Comparison of ENCODE assay signal across 12 cellular contexts in genomic region chr14:51844482-51844881, GRCh38. TPM values are rescaled to one million over a fixed set of nuclear protein-coding genes. Genes with fewer than 3 reads are reported as not detected.
DNase-seq lines count a peak whose midpoint lies in the region; ATAC-seq, FAIRE-seq and TF ChIP-seq lines count a peak whose summit lies in the region.
"Had no signal": no experiment of that assay in that cellular context is flagged by ENCODE, and none has a peak within 500 bp of the region (broad histone marks: within the 10 kb centered on the region; RNA-seq: fewer than 3 reads in every experiment).

No MANE protein-coding gene starts in this region.

- H3K4me1 ChIP-seq in kidney (ENCODE audit: control insufficient read depth in 1 of 2, insufficient read depth in 1 of 2, low read depth in 1 of 2, low read length in 2 of 2) = peaks cover 0 to 2% of the 10 kb centered on the region in 2 donors
- H3K4me1 ChIP-seq: uterus had no signal

- H3K27ac Mint-ChIP-seq in activated naive CD8-positive, alpha-beta T cell treated with anti-CD3 and anti-CD28 coated beads for 36 hours = peak overlapping the region; percentile 16

- H3K4me3 ChIP-seq in kidney (ENCODE audit: low read length in 2 of 2) = no peak overlapping the region
- H3K4me3 ChIP-seq: uterus had no signal

- peaks cover 25% of the 10 kb centered on the region for H3K36me3 Mint-ChIP-seq in activated naive CD8-positive, alpha-beta T cell treated with anti-CD3 and anti-CD28 coated beads for 36 hours

- H3K4me1 Mint-ChIP-seq in activated naive CD8-positive, alpha-beta T cell treated with anti-CD3 and anti-CD28 coated beads for 36 hours = peaks cover 41% of the 10 kb centered on the region

- TF ChIP-seq CTCF in kidney (IDR thresholded peaks at IDR 0.05; ENCODE audit: borderline replicate concordance, extremely low read depth, insufficient read depth) = no peak

- no peak overlapping the region for H3K9ac ChIP-seq in kidney (ENCODE audit: low read length in 2 of 2)

- no peak overlapping the region for H3K4me3 Mint-ChIP-seq in activated naive CD8-positive, alpha-beta T cell treated with anti-CD3 and anti-CD28 coated beads for 36 hours

- H3K9me3 ChIP-seq in kidney (ENCODE audit: control insufficient read depth in 1 of 2, low read length in 2 of 2) = no peaks in the 10 kb centered on the region
- H3K9me3 ChIP-seq: uterus had no signal

- FAIRE-seq in GM12891 (lab: Jason Lieb, UNC) = peak; percentile 77
- no peak for FAIRE-seq in kidney (lab: Jason Lieb, UNC)

- no peak for DNase-seq in GM12891 (ENCODE audit: insufficient read length, low spot score)
- no peak for DNase-seq in activated naive CD8-positive, alpha-beta T cell treated with anti-CD3 and anti-CD28 coated beads for 36 hours
- no peak for DNase-seq in NCI-H146 (lab: John Stamatoyannopoulos, UW)
- no peak for DNase-seq in kidney
- DNase-seq in HT-29 (ENCODE audit: low spot score) = no peak
- DNase-seq: cortex of kidney, DMS79, KBM-7, uterus had no signal

- TF ChIP-seq POLR2A in GM12891 (IDR thresholded peaks at IDR 0.05; ENCODE audit: low read depth, low read length) = no peak

- intact Hi-C loops in kidney (cut with DNase I) = no loop called here

- H3K9me3 Mint-ChIP-seq in activated naive CD8-positive, alpha-beta T cell treated with anti-CD3 and anti-CD28 coated beads for 36 hours = peaks cover 11% of the 10 kb centered on the region

- H3K27ac ChIP-seq in kidney (ENCODE audit: low read depth in 2 of 2, low read length in 2 of 2) = no peak overlapping the region
- H3K27ac ChIP-seq: uterus had no signal

- H3K27me3 Mint-ChIP-seq in activated naive CD8-positive, alpha-beta T cell treated with anti-CD3 and anti-CD28 coated beads for 36 hours = peaks cover 3% of the 10 kb centered on the region

- no peaks in the 10 kb centered on the region for H3K36me3 ChIP-seq in kidney (ENCODE audit: control insufficient read depth in 1 of 2, insufficient read depth in 2 of 2, low read length in 2 of 2)
- H3K36me3 ChIP-seq: uterus had no signal

- ATAC-seq in GM21390 (IDR thresholded peaks at IDR 0.05; ENCODE audit: unreplicated experiment) = peak; percentile 43
- peak; percentile 41 for ATAC-seq in HG03354 (IDR thresholded peaks at IDR 0.05; ENCODE audit: poor library complexity, severe bottlenecking, unreplicated experiment)
- ATAC-seq in GM19452 (IDR thresholded peaks at IDR 0.05; ENCODE audit: unreplicated experiment) = no peak

TF ChIP-seq in GM12891, 5 proteins besides CTCF, POLR2A, EP300 and RAD21:
- TF ChIP-seq TAF1 (IDR thresholded peaks at IDR 0.05; ENCODE audit: low read depth, low read length) (no peak), SPI1 (IDR thresholded peaks at IDR 0.05; ENCODE audit: low read depth, low read length) (peak; percentile 95), POU2F2 (IDR thresholded peaks at IDR 0.05; ENCODE audit: low read depth, low read length) (0 out of 2 replicates have a peak, but pooled peaks have one; percentile 14), POLR2AphosphoS5 (IDR thresholded peaks at IDR 0.05; ENCODE audit: low read depth, low read length) (no peak), PAX5 (IDR thresholded peaks at IDR 0.05; ENCODE audit: insufficient read depth, low read length, severe bottlenecking) (peak; percentile 83)

RNA-seq across cellular contexts. Expression of gene GNG2, which starts 15.9 kb away (rescaled TPM):
- polyA plus RNA-seq in GM12891 (2012; ENCODE audit: low read depth, missing spikeins) = 33.6 TPM
- total RNA-seq in activated naive CD8-positive, alpha-beta T cell treated with anti-CD3 and anti-CD28 coated beads for 36 hours = 100 to 1,000 TPM; 131 to 132 TPM
- 35.6 TPM for total RNA-seq in kidney
- 4.0 TPM for polyA plus RNA-seq in kidney (ENCODE audit: insufficient read depth, low read depth, low replicate concordance)
- not detected in 2 replicates for total RNA-seq in HT-29 (2014; rRNA removed; shearing (Covaris generic))

Comparison
In these comparisons a context has a peak if more than half of its experiments do, and no peak if none do; other contexts are left out.
1. RNA of gene GNG2, which starts 15.9 kb away (total RNA-seq): 131 to 132 TPM in activated naive CD8-positive, alpha-beta T cell treated with anti-CD3 and anti-CD28 coated beads for 36 hours and 35.6 TPM in kidney (single experiment); not detected in HT-29; every median in the first group is over 10 times any median in the second.